In genomic region chrX:51802917-51803688, GRCh38 we compare ENCODE assay signal across 8 cellular contexts. TPM values are rescaled to one million over a fixed set of nuclear protein-coding genes. Genes with fewer than 3 reads are reported as not detected.
DNase-seq lines count a peak whose midpoint lies in the region; ATAC-seq and TF ChIP-seq lines count a peak whose summit lies in the region.

No MANE protein-coding gene starts in this region.

- H3K4me3 ChIP-seq in AG04450 (ENCODE audit: low read depth, low read length), result peak overlapping the region; percentile 77
- H3K4me3 ChIP-seq in mucosa of stomach (ENCODE audit: low read length), result peak overlapping the region; percentile 27

- no peaks in the 10 kb centered on the region for H3K27me3 ChIP-seq in AG04450 (ENCODE audit: control insufficient read depth, insufficient read depth, low read length)
- H3K27me3 ChIP-seq in mucosa of stomach (ENCODE audit: control insufficient read depth, insufficient read depth, low read length), result no peaks in the 10 kb centered on the region

- ATAC-seq in GM18873 (IDR thresholded peaks at IDR 0.05; ENCODE audit: low FRiP score, unreplicated experiment), result peak; percentile 89
- peak; percentile 90 for ATAC-seq in HG03159 (IDR thresholded peaks at IDR 0.05; ENCODE audit: unreplicated experiment)

- CTCF ChIA-PET in AG04450 (lab: Charles Lee), result interaction anchor here (0.7 to 0.8 kb wide), 2 partner anchors 76 to 161 kb away, joined by 4 to 6 read pairs; no protein-coding TSS in a partner anchor

- peak; percentile 19 for TF ChIP-seq CTCF in AG04450 (IDR thresholded peaks at IDR 0.05; ENCODE audit: low read depth, low read length)

- peak overlapping the region; percentile 65 for H3K9ac ChIP-seq in mucosa of stomach (ENCODE audit: low read length)

- H3K27ac ChIP-seq in AG04450 (ENCODE audit: low read depth, low read length), result peak overlapping the region; percentile 47
- H3K27ac ChIP-seq in epithelial cell of prostate, result peak overlapping the region; percentile 54

- POLR2A ChIA-PET in AG04450 (lab: Yijun Ruan, JAX), result no interaction called here

- peak; percentile 11 for DNase-seq in AG04450 (ENCODE audit: low read depth, low spot score)
- DNase-seq in NCI-H748 (lab: John Stamatoyannopoulos, UW; ENCODE audit: unreplicated experiment), result peak; percentile 90
- DNase-seq in activated CD8-positive, alpha-beta memory T cell treated with anti-CD3 and anti-CD28 coated beads, Interleukin-2, amount 50 U/mL, for 1 hour (ENCODE audit: extremely low read depth), result peak; percentile 16
- DNase-seq in epithelial cell of prostate (ENCODE audit: low read depth, low spot score), result no peak
- peak; percentile 33 to 35 for DNase-seq in stimulated activated CD8-positive, alpha-beta memory T cell treated with anti-CD3 and anti-CD28 coated beads, Interleukin-7, amount 100 ng/mL, for 4 hours (ENCODE audit: low read depth in 2 of 2)

- no peaks in the 10 kb centered on the region for H3K4me1 ChIP-seq in mucosa of stomach (ENCODE audit: control insufficient read depth, insufficient read depth, low read length)

- no peaks in the 10 kb centered on the region for H3K36me3 ChIP-seq in mucosa of stomach (ENCODE audit: control insufficient read depth, insufficient read depth, low read length)

- H3K9me3 ChIP-seq in AG04450 (ENCODE audit: control insufficient read depth, insufficient read depth, low read length) (no peaks in the 10 kb centered on the region), mucosa of stomach (ENCODE audit: control insufficient read depth, low read length) (no peaks in the 10 kb centered on the region)

RNA-seq across cellular contexts. Expression of gene GSPT2, which starts 59.9 kb away (rescaled TPM):
- polyA plus RNA-seq in AG04450 (2011; rRNA removed), result 8.6 and 10.6 TPM in 2 replicates
- 2.6 and 5.6 TPM in 2 replicates for polyA minus RNA-seq in AG04450 (2011; rRNA and poly(A)+ RNA removed)
